In the genomic region with DNA sequence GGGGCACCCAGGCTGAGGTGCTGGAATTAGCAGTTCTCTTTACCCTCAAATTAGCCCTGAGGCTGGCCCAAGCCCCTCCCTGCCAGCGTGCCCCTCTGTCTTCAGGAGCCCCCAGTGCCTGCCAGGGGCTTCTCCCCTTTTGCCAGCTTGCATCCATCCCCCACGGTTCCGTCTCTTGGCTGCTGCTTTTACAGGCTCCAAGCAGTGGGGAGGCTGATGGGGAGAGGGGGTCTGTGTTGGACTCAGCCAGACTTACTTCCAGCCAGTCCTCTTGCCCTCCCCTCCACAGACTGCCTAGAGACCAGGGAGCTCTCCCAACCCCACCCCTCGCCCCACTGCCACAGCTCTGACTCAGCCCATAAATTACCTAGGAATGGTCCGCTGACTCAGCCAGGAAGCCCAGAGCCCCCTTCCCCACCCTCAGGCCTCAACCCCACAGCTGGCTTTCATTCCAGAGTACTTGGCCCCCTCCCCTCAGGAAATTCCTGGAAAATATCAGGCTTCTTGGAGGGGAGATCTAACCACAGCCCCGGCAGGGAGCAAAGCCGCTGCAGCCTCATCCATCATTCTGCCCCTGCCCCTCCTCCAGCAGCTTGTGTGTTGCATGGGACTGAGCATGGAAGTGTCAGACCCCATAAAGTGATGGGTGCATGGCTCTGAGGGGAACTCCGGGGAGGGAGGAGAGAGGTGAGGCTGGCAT, we compare ENCODE assay signal across 10 cellular contexts.
DNase-seq lines count a peak whose midpoint lies in the region; ATAC-seq and TF ChIP-seq lines count a peak whose summit lies in the region.
"Had no signal": no experiment of that assay in that cellular context is flagged by ENCODE, and none has a peak within 500 bp of the region (broad histone marks: within the 10 kb centered on the region; RNA-seq: fewer than 3 reads in every experiment).

No MANE protein-coding gene starts in this region.

- CTCF ChIA-PET in CD4-positive, alpha-beta T cell (lab: Charles Lee), result no interaction called here
- CTCF ChIA-PET in activated CD8-positive, alpha-beta T cell treated with anti-CD3 and anti-CD28 coated beads for 36 hours (lab: Charles Lee), result no interaction called here

- DNase-seq in CMK (ENCODE audit: low read depth) (peak; percentile 5), NB4 (ENCODE audit: low read depth) (peak; percentile 55), dedifferentiated amniotic fluid mesenchymal stem cell (ENCODE audit: extremely low spot score) (peak; percentile 94), neural crest cell (ENCODE audit: low read depth, low spot score) (no peak), NCI-H524 treated with DMSO at 0.1 percent for 48 hours (lab: John Stamatoyannopoulos, UW) (no peak)
- DNase-seq in CD4-positive, alpha-beta T cell, result no peak
- DNase-seq in activated CD8-positive, alpha-beta T cell treated with anti-CD3 and anti-CD28 coated beads for 36 hours, result no peak
- DNase-seq: activated effector memory CD4-positive, alpha-beta T cell treated with anti-CD3 and anti-CD28 coated beads, Interleukin-2, amount 50 U/mL, for 16 hours had no signal

- H3K27me3 ChIP-seq in CD4-positive, alpha-beta T cell (ENCODE audit: control insufficient read depth, insufficient read depth, low read length), result no peaks in the 10 kb centered on the region

- H3K4me3 ChIP-seq in NB4 (ENCODE audit: low read depth, low read length), result no peak overlapping the region
- H3K4me3 ChIP-seq: psoas muscle had no signal

- TF ChIP-seq CTCF in NB4 (IDR thresholded peaks at IDR 0.05; ENCODE audit: low read depth, low read length) (no peak), neural crest cell (conservative IDR thresholded peaks at IDR 0.05) (no peak)
- TF ChIP-seq CTCF in CD4-positive, alpha-beta T cell (IDR thresholded peaks at IDR 0.05), result no peak
- no peak for TF ChIP-seq CTCF in activated CD8-positive, alpha-beta T cell treated with anti-CD3 and anti-CD28 coated beads for 36 hours (IDR thresholded peaks at IDR 0.05)

- H3K36me3 Mint-ChIP-seq in neural crest cell (ENCODE audit: low read depth), result no peaks in the 10 kb centered on the region
- H3K36me3 Mint-ChIP-seq in CD4-positive, alpha-beta T cell (ENCODE audit: low read depth), result no peaks in the 10 kb centered on the region
- no peaks in the 10 kb centered on the region for H3K36me3 Mint-ChIP-seq in activated CD8-positive, alpha-beta T cell treated with anti-CD3 and anti-CD28 coated beads for 36 hours (ENCODE audit: low read depth)

- no peak overlapping the region for H3K4me3 Mint-ChIP-seq in neural crest cell
- H3K4me3 Mint-ChIP-seq in CD4-positive, alpha-beta T cell, result no peak overlapping the region
- no peak overlapping the region for H3K4me3 Mint-ChIP-seq in activated CD8-positive, alpha-beta T cell treated with anti-CD3 and anti-CD28 coated beads for 36 hours

- peak overlapping the region; percentile 82 for H3K27ac Mint-ChIP-seq in neural crest cell (ENCODE audit: unreplicated experiment)
- H3K27ac Mint-ChIP-seq in CD4-positive, alpha-beta T cell, result no peak overlapping the region
- H3K27ac Mint-ChIP-seq in activated CD8-positive, alpha-beta T cell treated with anti-CD3 and anti-CD28 coated beads for 36 hours, result no peak overlapping the region

- no peak for ATAC-seq in CD4-positive, alpha-beta T cell (ENCODE audit: poor library complexity)
- ATAC-seq in HG03457 (IDR thresholded peaks at IDR 0.05; ENCODE audit: unreplicated experiment), result no peak
- no peak for ATAC-seq in activated CD8-positive, alpha-beta T cell treated with anti-CD3 and anti-CD28 coated beads for 36 hours

- POLR2A ChIA-PET in CD4-positive, alpha-beta T cell (lab: Charles Lee), result no interaction called here
- POLR2A ChIA-PET in activated CD8-positive, alpha-beta T cell treated with anti-CD3 and anti-CD28 coated beads for 36 hours (lab: Charles Lee), result no interaction called here

- intact Hi-C loops in CD4-positive, alpha-beta T cell (cut with DNase I, micrococcal nuclease), result no loop called here
- intact Hi-C loops in activated CD8-positive, alpha-beta T cell treated with anti-CD3 and anti-CD28 coated beads for 36 hours (cut with micrococcal nuclease), result no loop called here

- TF ChIP-seq POLR2A in NB4 (IDR thresholded peaks at IDR 0.05; ENCODE audit: extremely low read depth, insufficient read length), result no peak

- H3K27ac ChIP-seq in CD4-positive, alpha-beta T cell (ENCODE audit: low read depth, low read length), result no peak overlapping the region
- H3K27ac ChIP-seq: psoas muscle had no signal

- no peaks in the 10 kb centered on the region for H3K9me3 ChIP-seq in CD4-positive, alpha-beta T cell (ENCODE audit: control insufficient read depth, low read length)
- H3K9me3 ChIP-seq: psoas muscle had no signal

- no peaks in the 10 kb centered on the region for H3K27me3 Mint-ChIP-seq in neural crest cell (ENCODE audit: low read depth)
- no peaks in the 10 kb centered on the region for H3K27me3 Mint-ChIP-seq in CD4-positive, alpha-beta T cell
- no peaks in the 10 kb centered on the region for H3K27me3 Mint-ChIP-seq in activated CD8-positive, alpha-beta T cell treated with anti-CD3 and anti-CD28 coated beads for 36 hours

- H3K9me3 Mint-ChIP-seq in neural crest cell, result no peaks in the 10 kb centered on the region
- H3K9me3 Mint-ChIP-seq in CD4-positive, alpha-beta T cell, result no peaks in the 10 kb centered on the region
- no peaks in the 10 kb centered on the region for H3K9me3 Mint-ChIP-seq in activated CD8-positive, alpha-beta T cell treated with anti-CD3 and anti-CD28 coated beads for 36 hours

- peaks cover 51% of the 10 kb centered on the region for H3K4me1 Mint-ChIP-seq in neural crest cell
- peaks cover 11% of the 10 kb centered on the region for H3K4me1 Mint-ChIP-seq in CD4-positive, alpha-beta T cell (ENCODE audit: low read depth)
- peaks cover 17% of the 10 kb centered on the region for H3K4me1 Mint-ChIP-seq in activated CD8-positive, alpha-beta T cell treated with anti-CD3 and anti-CD28 coated beads for 36 hours (ENCODE audit: low read depth)

Comparison
In these comparisons a context has a peak if more than half of its experiments do, and no peak if none do; other contexts are left out.
1. DNase-seq: peak in CMK (single experiment), NB4 (single experiment) and dedifferentiated amniotic fluid mesenchymal stem cell (single experiment); none in neural crest cell (single experiment), CD4-positive, alpha-beta T cell (0 of 10), NCI-H524 treated with DMSO at 0.1 percent for 48 hours (single experiment) and activated CD8-positive, alpha-beta T cell treated with anti-CD3 and anti-CD28 coated beads for 36 hours (single experiment).